ENCODE assay signal across 31 cellular contexts in genomic region chr14:72952171-72952570, GRCh38. TPM values are rescaled to one million over a fixed set of nuclear protein-coding genes. Genes with fewer than 3 reads are reported as not detected.
"Had no signal": no experiment of that assay in that cellular context is flagged by ENCODE, and none has a peak within 500 bp of the region (broad histone marks: within the 10 kb centered on the region; RNA-seq: fewer than 3 reads in every experiment).

No MANE protein-coding gene starts in this region.

- H3K27me3 ChIP-seq: MG63, Peyer's patch, SJSA1 had no signal

- DNase-seq: Kasumi-1, KG1, MG63, NCI-H1048, NCI-H1092 treated with DMSO at 0.1 percent for 48 hours, NCI-H1105 treated with DMSO at 0.1 percent for 48 hours, NCI-H1417 treated with DMSO at 0.1 percent for 48 hours, NCI-H1436 treated with DMSO at 0.1 percent for 48 hours, NCI-H1694 treated with DMSO at 0.1 percent for 48 hours, NCI-H187 treated with DMSO at 0.1 percent for 48 hours, NCI-H2029, NCI-H2081, NCI-H2171 treated with DMSO at 0.1 percent for 48 hours, NCI-H2227 treated with DMSO at 0.1 percent for 48 hours, NCI-H345, NCI-H446, NCI-H510A treated with DMSO at 0.1 percent for 48 hours, NCI-H524 treated with DMSO at 0.1 percent for 48 hours, NCI-H526 treated with DMSO at 0.1 percent for 48 hours, NCI-H774, OCI-M1, PC-3, Peyer's patch, Right ventricle myocardium superior, RPMI8226, SHP77 treated with DMSO at 0.1 percent for 48 hours, SK-N-SH, SW 1271, T-helper 1 cell had no signal

- H3K27ac ChIP-seq: Peyer's patch, SJSA1 had no signal

- H3K9me3 ChIP-seq: MG63, Peyer's patch, SJSA1, SK-N-SH had no signal

- H3K4me3 ChIP-seq: MG63, Peyer's patch, SJSA1 had no signal

- ATAC-seq: PC-3 had no signal

- H3K4me1 ChIP-seq: Peyer's patch, SJSA1 had no signal

RNA-seq across cellular contexts. Expression of gene DPF3, which starts 58.3 kb away (rescaled TPM):
- total RNA-seq: NCI-H460 had no signal
